Comparison of ENCODE assay signal across 28 cellular contexts in genomic region chr2:14638488-14638887, GRCh38. TPM values are rescaled to one million over a fixed set of nuclear protein-coding genes. Genes with fewer than 3 reads are reported as not detected.
"Had no signal": no experiment of that assay in that cellular context is flagged by ENCODE, and none has a peak within 500 bp of the region (broad histone marks: within the 10 kb centered on the region; RNA-seq: fewer than 3 reads in every experiment).

No MANE protein-coding gene starts in this region.

- H3K27ac ChIP-seq: neutrophil, pancreas, psoas muscle, skin epidermis, stomach, thoracic aorta, thyroid gland, tibial nerve, upper lobe of left lung, vagina had no signal

- H3K9me3 Mint-ChIP-seq: nephron; neural crest cell; stimulated activated naive B cell treated with anti-CD40 and anti-IgM and Interleukin-4, amounts not matched to agents 10 μg/mL and 1 μg/mL and 100 μg/mL, for 72 hours; stimulated activated naive CD8-positive, alpha-beta T cell treated with anti-CD3 and anti-CD28 coated beads, Interleukin-15, Interleukin-2, amounts not matched to agents 100 ng/mL and 50 ng/mL, for 24 hours had no signal

- H3K36me3 Mint-ChIP-seq: natural killer cell; stimulated activated effector memory CD8-positive, alpha-beta T cell treated with anti-CD3 and anti-CD28 coated beads, Interleukin-12 subunit alpha, Interleukin-12 subunit beta, amount 100 ng/mL, for 72 hours; stimulated activated naive B cell treated with anti-CD40 and anti-IgM and Interleukin-4, amounts not matched to agents 10 μg/mL and 1 μg/mL and 100 μg/mL, for 72 hours had no signal

- ATAC-seq: naive thymus-derived CD4-positive, alpha-beta T cell; natural killer cell; pancreas; psoas muscle; right cardiac atrium; sciatic nerve; stimulated activated effector memory CD8-positive, alpha-beta T cell treated with anti-CD3 and anti-CD28 coated beads, Interleukin-12 subunit alpha, Interleukin-12 subunit beta, amount 100 ng/mL, for 72 hours; stimulated activated naive B cell treated with anti-CD40 and anti-IgM and Interleukin-4, amounts not matched to agents 10 μg/mL and 1 μg/mL and 100 μg/mL, for 72 hours had no signal

- H3K4me3 ChIP-seq: pancreas, psoas muscle, skin epidermis, stomach, thoracic aorta, thyroid gland, tibial nerve, upper lobe of left lung, vagina had no signal

- H3K4me3 Mint-ChIP-seq: naive thymus-derived CD4-positive, alpha-beta T cell; natural killer cell; neural crest cell; stimulated activated effector memory CD8-positive, alpha-beta T cell treated with anti-CD3 and anti-CD28 coated beads, Interleukin-12 subunit alpha, Interleukin-12 subunit beta, amount 100 ng/mL, for 72 hours; stimulated activated naive B cell treated with anti-CD40 and anti-IgM and Interleukin-4, amounts not matched to agents 10 μg/mL and 1 μg/mL and 100 μg/mL, for 72 hours; stimulated activated naive CD8-positive, alpha-beta T cell treated with anti-CD3 and anti-CD28 coated beads, Interleukin-15, Interleukin-2, amounts not matched to agents 100 ng/mL and 50 ng/mL, for 24 hours had no signal

- H3K27me3 ChIP-seq: pancreas, thyroid gland, vagina had no signal

- FAIRE-seq: urothelium cell line had no signal

- H3K4me1 Mint-ChIP-seq: naive thymus-derived CD4-positive, alpha-beta T cell; natural killer cell; stimulated activated effector memory CD8-positive, alpha-beta T cell treated with anti-CD3 and anti-CD28 coated beads, Interleukin-12 subunit alpha, Interleukin-12 subunit beta, amount 100 ng/mL, for 72 hours; stimulated activated naive B cell treated with anti-CD40 and anti-IgM and Interleukin-4, amounts not matched to agents 10 μg/mL and 1 μg/mL and 100 μg/mL, for 72 hours had no signal

- H3K9me3 ChIP-seq: neutrophil, pancreas, psoas muscle, stomach, thoracic aorta, thyroid gland, tibial nerve, upper lobe of left lung, vagina had no signal

- H3K36me3 ChIP-seq: neutrophil, stomach, thoracic aorta, thyroid gland, tibial nerve, upper lobe of left lung, vagina had no signal

- H3K27ac Mint-ChIP-seq: naive thymus-derived CD4-positive, alpha-beta T cell; natural killer cell; stimulated activated effector memory CD8-positive, alpha-beta T cell treated with anti-CD3 and anti-CD28 coated beads, Interleukin-12 subunit alpha, Interleukin-12 subunit beta, amount 100 ng/mL, for 72 hours; stimulated activated naive B cell treated with anti-CD40 and anti-IgM and Interleukin-4, amounts not matched to agents 10 μg/mL and 1 μg/mL and 100 μg/mL, for 72 hours; stimulated activated naive CD8-positive, alpha-beta T cell treated with anti-CD3 and anti-CD28 coated beads, Interleukin-15, Interleukin-2, amounts not matched to agents 100 ng/mL and 50 ng/mL, for 24 hours had no signal

- DNase-seq: naive thymus-derived CD4-positive, alpha-beta T cell; natural killer cell; nucleus accumbens; pancreas; psoas muscle; right cardiac atrium; stimulated activated CD4-positive, alpha-beta T cell treated with anti-CD3 and anti-CD28 coated beads, Interleukin-15, amount 100 ng/mL, for 24 hours; stimulated activated CD4-positive, alpha-beta T cell treated with anti-CD3 and anti-CD28 coated beads, Interleukin-2, amount 100 ng/mL, for 24 hours; stimulated activated CD4-positive, alpha-beta T cell treated with anti-CD3 and anti-CD28 coated beads, Interleukin-2, amount 100 ng/mL, for 48 hours; stimulated activated CD4-positive, alpha-beta T cell treated with anti-CD3 and anti-CD28 coated beads, Interleukin-4, amount 100 ng/mL, for 24 hours; stimulated activated naive B cell treated with anti-CD40 and anti-IgM and Interleukin-4, amounts not matched to agents 10 μg/mL and 1 μg/mL and 100 μg/mL, for 72 hours; stimulated activated naive CD4-positive, alpha-beta T cell treated with Interleukin-2 at 50 U/mL for 16 hours; stomach; thyroid gland; trophoblast cell; upper lobe of left lung had no signal

RNA-seq across cellular contexts. Expression of gene LRATD1, which starts 6.0 kb away (rescaled TPM):
- total RNA-seq: naive thymus-derived CD4-positive, alpha-beta T cell; natural killer cell; osteocyte had no signal
- polyA plus RNA-seq: naive thymus-derived CD4-positive, alpha-beta T cell had no signal
